ENCODE assay signal across 14 cellular contexts in genomic region chr10:110747609-110748464, GRCh38.
DNase-seq lines count a peak whose midpoint lies in the region; ATAC-seq and TF ChIP-seq lines count a peak whose summit lies in the region.
"Had no signal": no experiment of that assay in that cellular context is flagged by ENCODE, and none has a peak within 500 bp of the region (broad histone marks: within the 10 kb centered on the region; RNA-seq: fewer than 3 reads in every experiment).

No MANE protein-coding gene starts in this region.

- POLR2A ChIA-PET in HEK293T (lab: Yijun Ruan, JAX) = no interaction called here

- H3K4me1 ChIP-seq in CD4-positive, CD25-positive, alpha-beta regulatory T cell (ENCODE audit: control insufficient read depth, insufficient read depth, low read length, poor library complexity, severe bottlenecking) = peaks cover 3% of the 10 kb centered on the region
- peaks cover 12% of the 10 kb centered on the region for H3K4me1 ChIP-seq in BE2C

- H3K27me3 Mint-ChIP-seq in CD4-positive, CD25-positive, alpha-beta regulatory T cell = no peaks in the 10 kb centered on the region
- no peaks in the 10 kb centered on the region for H3K27me3 Mint-ChIP-seq in activated T-helper 2 cell treated with anti-CD3 and anti-CD28 coated beads, Interferon-gamma antibody, Interleukin-2, Interleukin-4, amounts not matched to agents 10 μg/mL and 5 μg/mL and 100 μg/mL, durations not matched to agents 14 hours and 24 hours and 36 hours (ENCODE audit: low read depth)

- H3K4me3 ChIP-seq in CD4-positive, CD25-positive, alpha-beta regulatory T cell (ENCODE audit: low read depth, low read length) = no peak overlapping the region
- H3K4me3 ChIP-seq in BE2C (ENCODE audit: low read depth, low read length) = no peak overlapping the region
- H3K4me3 ChIP-seq: spleen had no signal

- no peaks in the 10 kb centered on the region for H3K36me3 ChIP-seq in CD4-positive, CD25-positive, alpha-beta regulatory T cell (ENCODE audit: control insufficient read depth, insufficient read depth, low read length)
- no peaks in the 10 kb centered on the region; the same call in 1 of the 2 replicates for H3K36me3 ChIP-seq in BE2C
- H3K36me3 ChIP-seq: spleen had no signal

- CTCF ChIA-PET in HEK293T (lab: Yijun Ruan, JAX) = no interaction called here

- intact Hi-C loops in activated T-helper 2 cell treated with anti-CD3 and anti-CD28 coated beads, Interferon-gamma antibody, Interleukin-2, Interleukin-4, amounts not matched to agents 10 μg/mL and 5 μg/mL and 100 μg/mL, durations not matched to agents 14 hours and 24 hours and 36 hours (cut with micrococcal nuclease) = loop anchor here (1.0 to 10.0 kb wide), 6 partner anchors 26 to 327 kb away; partner anchors contain the start of genes ADRA2A and PDCD4

- no peak for TF ChIP-seq CTCF in BE2C (IDR thresholded peaks at IDR 0.05; ENCODE audit: low read depth, low read length)

- no peak for ATAC-seq in CD4-positive, CD25-positive, alpha-beta regulatory T cell (ENCODE audit: low read depth in 2 of 2)
- peak; percentile 37 for ATAC-seq in GM18498 (IDR thresholded peaks at IDR 0.05; ENCODE audit: unreplicated experiment)

- no peak for DNase-seq in CD4-positive, CD25-positive, alpha-beta regulatory T cell
- no peak for DNase-seq in activated T-helper 2 cell treated with anti-CD3 and anti-CD28 coated beads, Interferon-gamma antibody, Interleukin-2, Interleukin-4, amounts not matched to agents 10 μg/mL and 5 μg/mL and 100 μg/mL, durations not matched to agents 14 hours and 24 hours and 36 hours (ENCODE audit: low spot score)
- peak; percentile 27 for DNase-seq in glomerular endothelial cell (ENCODE audit: extremely low read depth, low read depth, low spot score)
- DNase-seq in HuH-7 (ENCODE audit: low spot score) = no peak
- DNase-seq in HEK293T (ENCODE audit: extremely low spot score) = no peak
- no peak for DNase-seq in BE2C
- DNase-seq in HUDEP-2 (lab: John Stamatoyannopoulos, UW; ENCODE audit: unreplicated experiment in 76 of 76) = no peak
- DNase-seq: activated CD8-positive, alpha-beta memory T cell treated with anti-CD3 and anti-CD28 coated beads, Interleukin-2, amount 50 U/mL, for 4 hours; NCI-H1092 treated with DMSO at 0.1 percent for 48 hours; spleen; stimulated activated CD8-positive, alpha-beta memory T cell treated with anti-CD3 and anti-CD28 coated beads, Interleukin-4, amount 100 ng/mL, for 48 hours; SW 1271 had no signal

- no peaks in the 10 kb centered on the region for H3K36me3 Mint-ChIP-seq in CD4-positive, CD25-positive, alpha-beta regulatory T cell
- peaks cover 4% of the 10 kb centered on the region for H3K36me3 Mint-ChIP-seq in activated T-helper 2 cell treated with anti-CD3 and anti-CD28 coated beads, Interferon-gamma antibody, Interleukin-2, Interleukin-4, amounts not matched to agents 10 μg/mL and 5 μg/mL and 100 μg/mL, durations not matched to agents 14 hours and 24 hours and 36 hours (ENCODE audit: low read depth)

- H3K4me3 Mint-ChIP-seq in CD4-positive, CD25-positive, alpha-beta regulatory T cell = no peak overlapping the region
- H3K4me3 Mint-ChIP-seq in activated T-helper 2 cell treated with anti-CD3 and anti-CD28 coated beads, Interferon-gamma antibody, Interleukin-2, Interleukin-4, amounts not matched to agents 10 μg/mL and 5 μg/mL and 100 μg/mL, durations not matched to agents 14 hours and 24 hours and 36 hours (ENCODE audit: low read depth) = no peak overlapping the region

- H3K27ac Mint-ChIP-seq in CD4-positive, CD25-positive, alpha-beta regulatory T cell = peak overlapping the region; percentile 60 to 74 (median 67)
- H3K27ac Mint-ChIP-seq in activated T-helper 2 cell treated with anti-CD3 and anti-CD28 coated beads, Interferon-gamma antibody, Interleukin-2, Interleukin-4, amounts not matched to agents 10 μg/mL and 5 μg/mL and 100 μg/mL, durations not matched to agents 14 hours and 24 hours and 36 hours = peak overlapping the region; percentile 57

- H3K27ac ChIP-seq in CD4-positive, CD25-positive, alpha-beta regulatory T cell (ENCODE audit: insufficient read depth, low read length, poor library complexity, severe bottlenecking) = peak overlapping the region; percentile 26
- H3K27ac ChIP-seq: HL-60 had no signal

- H3K27me3 ChIP-seq in CD4-positive, CD25-positive, alpha-beta regulatory T cell (ENCODE audit: control insufficient read depth, insufficient read depth, low read length) = no peaks in the 10 kb centered on the region
- no peaks in the 10 kb centered on the region for H3K27me3 ChIP-seq in BE2C
- H3K27me3 ChIP-seq: spleen had no signal

- peaks cover 0 to 4% (median 1%) of the 10 kb centered on the region in 7 donors for H3K9me3 Mint-ChIP-seq in CD4-positive, CD25-positive, alpha-beta regulatory T cell
- peaks cover 19% of the 10 kb centered on the region for H3K9me3 Mint-ChIP-seq in activated T-helper 2 cell treated with anti-CD3 and anti-CD28 coated beads, Interferon-gamma antibody, Interleukin-2, Interleukin-4, amounts not matched to agents 10 μg/mL and 5 μg/mL and 100 μg/mL, durations not matched to agents 14 hours and 24 hours and 36 hours

- peaks cover 13 to 42% (median 17%) of the 10 kb centered on the region in 4 donors for H3K4me1 Mint-ChIP-seq in CD4-positive, CD25-positive, alpha-beta regulatory T cell
- H3K4me1 Mint-ChIP-seq in activated T-helper 2 cell treated with anti-CD3 and anti-CD28 coated beads, Interferon-gamma antibody, Interleukin-2, Interleukin-4, amounts not matched to agents 10 μg/mL and 5 μg/mL and 100 μg/mL, durations not matched to agents 14 hours and 24 hours and 36 hours (ENCODE audit: low read depth) = peaks cover 38% of the 10 kb centered on the region

- peaks cover 3 to 4% of the 10 kb centered on the region in 2 experiments for H3K9me3 ChIP-seq in CD4-positive, CD25-positive, alpha-beta regulatory T cell (ENCODE audit: control insufficient read depth in 2 of 2, low read length in 2 of 2)
- no peaks in the 10 kb centered on the region for H3K9me3 ChIP-seq in BE2C

TF ChIP-seq in HEK293T, 16 proteins besides CTCF, POLR2A, EP300 and RAD21:
- TF ChIP-seq LEF1 (IDR thresholded peaks at IDR 0.05; ENCODE audit: borderline replicate concordance) (no peak), FOXM1 (IDR thresholded peaks at IDR 0.05; ENCODE audit: borderline replicate concordance) (no peak), L3MBTL2 (conservative IDR thresholded peaks at IDR 0.05) (no peak), FOXA1 (IDR thresholded peaks at IDR 0.05) (no peak), ZNF384 (IDR thresholded peaks at IDR 0.05) (no peak)
TF ChIP-seq in HEK293T: peak in this region for 0.
